Comparison of ENCODE assay signal across 13 cellular contexts in genomic region chr16:81405702-81406113, GRCh38. TPM values are rescaled to one million over a fixed set of nuclear protein-coding genes. Genes with fewer than 3 reads are reported as not detected.
A peak's percentile ranks its signal among the peaks of the same experiment; 100 is the strongest.
DNase-seq lines count a peak whose midpoint lies in the region; ATAC-seq and TF ChIP-seq lines count a peak whose summit lies in the region.
"Had no signal": no experiment of that assay in that cellular context is flagged by ENCODE, and none has a peak within 500 bp of the region (broad histone marks: within the 10 kb centered on the region; RNA-seq: fewer than 3 reads in every experiment).

No MANE protein-coding gene starts in this region.

- peaks cover 0 to 12% of the 10 kb centered on the region in 2 experiments for H3K27me3 ChIP-seq in mesenchymal stem cell (ENCODE audit: control insufficient read depth in 1 of 2, insufficient read depth in 1 of 2, low read length in 2 of 2)
- H3K27me3 ChIP-seq: right lobe of liver had no signal

- peak; percentile 5; the same call in 1 of the 2 replicates for TF ChIP-seq RAD21 in Ishikawa (IDR thresholded peaks at IDR 0.05; ENCODE audit: low read depth)

- no peak overlapping the region for H4K8ac ChIP-seq in mesenchymal stem cell (ENCODE audit: low read length)

- peaks cover 19% of the 10 kb centered on the region for H3K4me1 ChIP-seq in mesenchymal stem cell (ENCODE audit: control insufficient read depth, insufficient read depth, low read depth, low read length)
- H3K4me1 ChIP-seq: right lobe of liver had no signal

- no peak for ATAC-seq in left ventricle myocardium superior
- ATAC-seq: activated T-cell treated with anti-CD3 and anti-CD28 coated beads, Interleukin-2, amount 50 U/mL, for 72 hours had no signal

- intact Hi-C loops in left ventricle myocardium superior (cut with micrococcal nuclease) = loop anchor here (10.0 kb wide), 1 partner anchor 319 kb away; no protein-coding TSS in a partner anchor

- no peak overlapping the region for H3K4ac ChIP-seq in mesenchymal stem cell (ENCODE audit: low read depth in 1 of 2, low read length in 2 of 2)

- H3K27ac ChIP-seq in mesenchymal stem cell (ENCODE audit: low read length, poor library complexity, severe bottlenecking) = peak overlapping the region; percentile 83
- H3K27ac ChIP-seq: right lobe of liver had no signal

- H3K23ac ChIP-seq in mesenchymal stem cell (ENCODE audit: low read length in 2 of 2) = no peak overlapping the region

- peak overlapping the region; percentile 84 for H3K27ac Mint-ChIP-seq in chondrocyte (ENCODE audit: unreplicated experiment)
- H3K27ac Mint-ChIP-seq in activated CD4-positive, alpha-beta T cell treated with anti-CD3 and anti-CD28 coated beads, Interleukin-2, amount 10 ng/mL, durations not matched to agents 7 days and 5 days = no peak overlapping the region
- H3K27ac Mint-ChIP-seq: activated T-cell treated with anti-CD3 and anti-CD28 coated beads, Interleukin-2, amount 50 U/mL, for 72 hours had no signal

- CTCF ChIA-PET in activated CD4-positive, alpha-beta T cell treated with anti-CD3 and anti-CD28 coated beads, Interleukin-2, amount 10 ng/mL, durations not matched to agents 7 days and 5 days (lab: Charles Lee) = no interaction called here

- no peak overlapping the region for H3K9ac ChIP-seq in mesenchymal stem cell (ENCODE audit: low read length)

- TF ChIP-seq EP300 in Ishikawa (IDR thresholded peaks at IDR 0.05; ENCODE audit: borderline replicate concordance) = peak; percentile 54; the same call in 1 of the 2 replicates

- peak; percentile 61 for TF ChIP-seq CTCF in chondrocyte (IDR thresholded peaks at IDR 0.05)

- H3K4me3 ChIP-seq in mesenchymal stem cell (ENCODE audit: insufficient read depth in 1 of 2, low read depth in 1 of 2, low read length in 2 of 2) = no peak overlapping the region
- H3K4me3 ChIP-seq: right lobe of liver had no signal

- no peaks in the 10 kb centered on the region for H3K36me3 Mint-ChIP-seq in chondrocyte (ENCODE audit: low read depth)
- no peaks in the 10 kb centered on the region for H3K36me3 Mint-ChIP-seq in activated CD4-positive, alpha-beta T cell treated with anti-CD3 and anti-CD28 coated beads, Interleukin-2, amount 10 ng/mL, durations not matched to agents 7 days and 5 days (ENCODE audit: low read depth)

- H3K27me3 Mint-ChIP-seq in chondrocyte (ENCODE audit: low read depth) = no peaks in the 10 kb centered on the region
- H3K27me3 Mint-ChIP-seq in activated CD4-positive, alpha-beta T cell treated with anti-CD3 and anti-CD28 coated beads, Interleukin-2, amount 10 ng/mL, durations not matched to agents 7 days and 5 days = peaks cover 2% of the 10 kb centered on the region

- no peak overlapping the region for H2AFZ ChIP-seq in mesenchymal stem cell (ENCODE audit: low read depth, low read length)

- no peak overlapping the region for H2AK5ac ChIP-seq in mesenchymal stem cell (ENCODE audit: low read length, severe bottlenecking)

- H3K4me3 Mint-ChIP-seq in chondrocyte (ENCODE audit: unreplicated experiment) = no peak overlapping the region
- H3K4me3 Mint-ChIP-seq in activated CD4-positive, alpha-beta T cell treated with anti-CD3 and anti-CD28 coated beads, Interleukin-2, amount 10 ng/mL, durations not matched to agents 7 days and 5 days = no peak overlapping the region
- H3K4me3 Mint-ChIP-seq: activated T-cell treated with anti-CD3 and anti-CD28 coated beads, Interleukin-2, amount 50 U/mL, for 72 hours had no signal

- H3K9me3 ChIP-seq in mesenchymal stem cell (ENCODE audit: control insufficient read depth, low read length) = no peaks in the 10 kb centered on the region
- H3K9me3 ChIP-seq: right lobe of liver had no signal

- no peaks in the 10 kb centered on the region for H3K9me3 Mint-ChIP-seq in chondrocyte (ENCODE audit: low read depth)
- H3K9me3 Mint-ChIP-seq in activated CD4-positive, alpha-beta T cell treated with anti-CD3 and anti-CD28 coated beads, Interleukin-2, amount 10 ng/mL, durations not matched to agents 7 days and 5 days = no peaks in the 10 kb centered on the region
- H3K9me3 Mint-ChIP-seq: activated T-cell treated with anti-CD3 and anti-CD28 coated beads, Interleukin-2, amount 50 U/mL, for 72 hours had no signal

- H3K4me2 ChIP-seq in mesenchymal stem cell (ENCODE audit: low read length, poor library complexity, severe bottlenecking) = peak overlapping the region; percentile 31

- H2BK120ac ChIP-seq in mesenchymal stem cell (ENCODE audit: low read depth, low read length) = no peak overlapping the region

- peaks cover 23% of the 10 kb centered on the region for H3K4me1 Mint-ChIP-seq in chondrocyte (ENCODE audit: low read depth)
- peaks cover 5% of the 10 kb centered on the region for H3K4me1 Mint-ChIP-seq in activated CD4-positive, alpha-beta T cell treated with anti-CD3 and anti-CD28 coated beads, Interleukin-2, amount 10 ng/mL, durations not matched to agents 7 days and 5 days

- peak overlapping the region in 1 of 2 experiments; percentile 35 for H2BK12ac ChIP-seq in mesenchymal stem cell (ENCODE audit: low read length in 2 of 2)

- peak overlapping the region; percentile 68 for H2BK15ac ChIP-seq in mesenchymal stem cell (ENCODE audit: low read depth, poor library complexity, severe bottlenecking)

- H2BK5ac ChIP-seq in mesenchymal stem cell (ENCODE audit: low read depth, low read length, poor library complexity, severe bottlenecking) = no peak overlapping the region

- DNase-seq in AG20443 (ENCODE audit: low spot score) (peak; percentile 90), chondrocyte (ENCODE audit: low spot score) (no peak), mesenchymal stem cell (peak; percentile 87), NCI-H146 (lab: John Stamatoyannopoulos, UW) (no peak), left ventricle myocardium superior (no peak)
- DNase-seq in activated CD4-positive, alpha-beta T cell treated with anti-CD3 and anti-CD28 coated beads, Interleukin-2, amount 10 ng/mL, durations not matched to agents 7 days and 5 days = no peak
- no peak for DNase-seq in activated CD8-positive, alpha-beta memory T cell treated with anti-CD3 and anti-CD28 coated beads for 24 hours
- DNase-seq: activated T-cell treated with anti-CD3 and anti-CD28 coated beads, Interleukin-2, amount 50 U/mL, for 72 hours; GF-D8; right lobe of liver; RPMI8226; substantia nigra had no signal

- no peak overlapping the region for H3K14ac ChIP-seq in mesenchymal stem cell (ENCODE audit: low read length in 2 of 2)

- POLR2A ChIA-PET in activated CD4-positive, alpha-beta T cell treated with anti-CD3 and anti-CD28 coated beads, Interleukin-2, amount 10 ng/mL, durations not matched to agents 7 days and 5 days (lab: Charles Lee) = no interaction called here

- no peaks in the 10 kb centered on the region for H3K36me3 ChIP-seq in mesenchymal stem cell (ENCODE audit: control insufficient read depth in 1 of 2, insufficient read depth in 2 of 2, low read depth in 1 of 2, low read length in 2 of 2)
- H3K36me3 ChIP-seq: right lobe of liver had no signal

- no peak overlapping the region for H4K91ac ChIP-seq in mesenchymal stem cell (ENCODE audit: low read length)

- WGBS in mesenchymal stem cell = 8% methylated on average over 11 of the region's 11 CpGs

- H3K18ac ChIP-seq in mesenchymal stem cell (ENCODE audit: low read depth in 1 of 2, low read length in 2 of 2) = peak overlapping the region in 1 of 2 experiments; percentile 42

- H3K79me1 ChIP-seq in mesenchymal stem cell (replicated peaks; ENCODE audit: low read length, poor library complexity, severe bottlenecking) = no peaks in the 10 kb centered on the region

TF ChIP-seq in Ishikawa, 13 proteins besides CTCF, POLR2A, EP300 and RAD21:
- TF ChIP-seq USF1 (IDR thresholded peaks at IDR 0.05) (no peak), EGR1 (IDR thresholded peaks at IDR 0.05) (no peak), NFIC (IDR thresholded peaks at IDR 0.05) (0 out of 2 replicates have a peak, but pooled peaks have one; percentile 23), TEAD4 (IDR thresholded peaks at IDR 0.05) (peak; percentile 94), TCF12 (IDR thresholded peaks at IDR 0.05; ENCODE audit: low read depth) (peak; percentile 78), YY1 (IDR thresholded peaks at IDR 0.05; ENCODE audit: low read depth) (no peak)

RNA-seq across cellular contexts. Expression of gene CMIP, which starts 38.9 kb away (rescaled TPM):
- total RNA-seq in chondrocyte (61.4 to 69.6 TPM (median 62.9 TPM) in 3 replicates), left ventricle myocardium superior (9.7 TPM)
- polyA plus RNA-seq in mesenchymal stem cell (2013, experiment 1 of 2) = 34.5 TPM
- 34.1 TPM for polyA plus RNA-seq in mesenchymal stem cell (2013, experiment 2 of 2)
- total RNA-seq in activated CD4-positive, alpha-beta T cell treated with anti-CD3 and anti-CD28 coated beads, Interleukin-2, amount 10 ng/mL, durations not matched to agents 7 days and 5 days = 10 to 100 TPM; 44.7 to 46.8 TPM

Comparison
In these comparisons a context has a peak if more than half of its experiments do, and no peak if none do; other contexts are left out.
1. DNase-seq: peak in AG20443 (single experiment) and mesenchymal stem cell (single experiment); none in chondrocyte (single experiment), activated CD4-positive, alpha-beta T cell treated with anti-CD3 and anti-CD28 coated beads, Interleukin-2, amount 10 ng/mL, durations not matched to agents 7 days and 5 days (single experiment), activated CD8-positive, alpha-beta memory T cell treated with anti-CD3 and anti-CD28 coated beads for 24 hours (single experiment), NCI-H146 (single experiment) and left ventricle myocardium superior (single experiment).